Comparison of ENCODE assay signal across 7 cellular contexts in the genomic region with DNA sequence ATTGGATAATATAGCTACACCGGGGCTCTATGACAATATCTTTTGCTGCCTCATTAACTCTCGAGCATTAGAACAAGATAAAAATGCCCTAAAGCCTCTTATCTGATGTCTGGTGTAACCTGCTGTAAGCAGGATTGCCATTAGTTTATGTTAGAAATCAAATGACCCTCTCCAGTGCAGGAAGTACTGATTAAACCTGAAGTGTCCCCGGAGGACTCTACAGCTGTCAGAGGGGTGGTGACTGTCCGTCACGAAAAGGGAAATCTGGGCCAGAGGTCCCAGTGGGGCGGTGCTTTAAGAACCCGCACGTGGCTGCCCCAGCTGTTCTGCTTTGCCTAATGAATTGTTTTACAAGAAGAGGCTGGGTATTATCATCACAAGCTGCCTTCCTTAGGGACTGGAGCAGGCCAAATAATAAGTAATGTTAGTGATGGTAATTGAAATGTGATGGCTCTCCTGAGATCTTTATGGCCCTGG. TPM values are rescaled to one million over a fixed set of nuclear protein-coding genes. Genes with fewer than 3 reads are reported as not detected.
DNase-seq lines count a peak whose midpoint lies in the region; ATAC-seq and TF ChIP-seq lines count a peak whose summit lies in the region.

No MANE protein-coding gene starts in this region.

- H3K4me2 ChIP-seq in SK-N-SH = no peak overlapping the region

- POLR2A ChIA-PET in SK-N-SH (lab: Yijun Ruan, JAX) = interaction anchor here (0.6 to 1.0 kb wide), 2 partner anchors 9 to 171 kb away, joined by 3 to 4 read pairs; no protein-coding TSS in a partner anchor

- H3K9me2 ChIP-seq in SK-N-SH = no peaks in the 10 kb centered on the region

- peak in 1 of 2 experiments; percentile 80; a peak in 2 of 4 replicates for TF ChIP-seq EP300 in SK-N-SH (IDR thresholded peaks at IDR 0.05; ENCODE audit: borderline replicate concordance in 1 of 2, low read depth in 1 of 2, low read length in 1 of 2)

- peak; percentile 85 for DNase-seq in NCI-H1105 (lab: John Stamatoyannopoulos, UW)
- DNase-seq in SK-N-SH = peak; percentile 60
- DNase-seq in left lung = peak in 1 of 2 donors; percentile 82
- DNase-seq in upper lobe of right lung = peak; percentile 87
- DNase-seq in GM03348 (ENCODE audit: low spot score) = no peak
- no peak for DNase-seq in HCEC 1CT

- no peak for TF ChIP-seq RAD21 in SK-N-SH (IDR thresholded peaks at IDR 0.05; ENCODE audit: low read length)

- H3K4me1 ChIP-seq in SK-N-SH (ENCODE audit: control insufficient read depth in 1 of 2, insufficient read depth in 2 of 2, low read depth in 1 of 2, low read length in 1 of 2) = peaks cover 0 to 8% of the 10 kb centered on the region in 2 experiments; a peak in 2 of 4 replicates
- peaks cover 4 to 24% of the 10 kb centered on the region in 2 donors for H3K4me1 ChIP-seq in left lung
- peaks cover 24% of the 10 kb centered on the region for H3K4me1 ChIP-seq in upper lobe of right lung

- intact Hi-C loops in left lung (cut with DNase I) (no loop called here), upper lobe of right lung (cut with DNase I) (no loop called here)

- H3K9me3 ChIP-seq in SK-N-SH (no peaks in the 10 kb centered on the region), left lung (no peaks in the 10 kb centered on the region), upper lobe of right lung (no peaks in the 10 kb centered on the region)

- no peak overlapping the region for H3K9ac ChIP-seq in SK-N-SH

- no peak overlapping the region for H2AFZ ChIP-seq in SK-N-SH (ENCODE audit: low read depth)

- 58% methylated on average over 7 of the region's 8 CpGs for WGBS in SK-N-SH (ENCODE audit: low lambda C conversion rate)

- no peaks in the 10 kb centered on the region for H3K79me2 ChIP-seq in SK-N-SH (ENCODE audit: insufficient read depth)

- H3K4me3 ChIP-seq in SK-N-SH (ENCODE audit: low read depth in 2 of 2, low read length in 1 of 2) (no peak overlapping the region), left lung (no peak overlapping the region), upper lobe of right lung (peak overlapping the region; percentile 25)

- no peaks in the 10 kb centered on the region for H3F3A ChIP-seq in SK-N-SH (replicated peaks; ENCODE audit: insufficient read depth)

- H3K27ac ChIP-seq in SK-N-SH (ENCODE audit: low read depth in 2 of 2, low read length in 1 of 2) (no peak overlapping the region), left lung (peak overlapping the region; percentile 6 to 52), upper lobe of right lung (peak overlapping the region; percentile 56)

- H3K36me3 ChIP-seq in SK-N-SH (replicated peaks in 1 of 2; ENCODE audit: control insufficient read depth in 1 of 2, insufficient read depth in 2 of 2, low read length in 1 of 2) (peaks cover 0 to 3% of the 10 kb centered on the region in 2 experiments), left lung (no peaks in the 10 kb centered on the region), upper lobe of right lung (no peaks in the 10 kb centered on the region)

- CTCF ChIA-PET in SK-N-SH (lab: Yijun Ruan, JAX) = interaction anchor here (0.8 to 4.2 kb wide), 10 partner anchors 11 to 161 kb away, joined by 3 to 28 read pairs (median 4); a partner anchor contains a TSS

- no peak for TF ChIP-seq CTCF in SK-N-SH (IDR thresholded peaks at IDR 0.05)
- no peak for TF ChIP-seq CTCF in left lung (IDR thresholded peaks at IDR 0.05)
- TF ChIP-seq CTCF in upper lobe of right lung (IDR thresholded peaks at IDR 0.05) = no peak

- ATAC-seq in left lung = peak; percentile 85
- peak; percentile 96 for ATAC-seq in upper lobe of right lung
- ATAC-seq in HG03175 (IDR thresholded peaks at IDR 0.05; ENCODE audit: unreplicated experiment) = no peak

- H3K27me3 ChIP-seq in SK-N-SH (ENCODE audit: insufficient read depth) (no peaks in the 10 kb centered on the region), left lung (no peaks in the 10 kb centered on the region), upper lobe of right lung (no peaks in the 10 kb centered on the region)

- no peaks in the 10 kb centered on the region for H4K20me1 ChIP-seq in SK-N-SH (ENCODE audit: insufficient read depth)

TF ChIP-seq in SK-N-SH, 30 proteins besides CTCF, POLR2A, EP300 and RAD21:
- TF ChIP-seq YY1 (IDR thresholded peaks at IDR 0.05; ENCODE audit: low read depth) (no peak), RCOR1 (IDR thresholded peaks at IDR 0.05; ENCODE audit: low read length) (peak; percentile 91), RFX5 (IDR thresholded peaks at IDR 0.05; ENCODE audit: low read length) (no peak), TAF1 (IDR thresholded peaks at IDR 0.05; ENCODE audit: borderline replicate concordance, low read depth, low read length) (no peak), FOXJ3 (CRISPR knock-in tag; IDR thresholded peaks at IDR 0.05) (peak; percentile 78; the same call in 1 of the 2 replicates), EZH2phosphoT487 (IDR thresholded peaks at IDR 0.05; ENCODE audit: borderline replicate concordance, low read depth) (no peak), TCF12 (IDR thresholded peaks at IDR 0.05) (peak; percentile 25), GABPA (IDR thresholded peaks at IDR 0.05; ENCODE audit: low read depth) (no peak), FOXM1 (IDR thresholded peaks at IDR 0.05; ENCODE audit: low read depth) (no peak), POLR2AphosphoS5 (IDR thresholded peaks at IDR 0.05; ENCODE audit: low read depth, low read length) (0 out of 2 replicates have a peak, but pooled peaks have one; percentile 22), RXRA (IDR thresholded peaks at IDR 0.05; ENCODE audit: borderline replicate concordance, low read depth) (no peak), SMC3 (IDR thresholded peaks at IDR 0.05; ENCODE audit: low read depth, low read length) (no peak), GATA2 (CRISPR knock-in tag; IDR thresholded peaks at IDR 0.05) (peak; percentile 93), ELF1 (IDR thresholded peaks at IDR 0.05) (no peak), JUND (IDR thresholded peaks at IDR 0.05) (no peak), MXI1 (IDR thresholded peaks at IDR 0.05; ENCODE audit: low read depth, low read length) (peak; percentile 88), MEF2A (IDR thresholded peaks at IDR 0.05; ENCODE audit: borderline replicate concordance, low read depth) (no peak), CHD2 (IDR thresholded peaks at IDR 0.05; ENCODE audit: low read length, partially characterized antibody) (peak; percentile 67)
- TF ChIP-seq, protein P1, sequence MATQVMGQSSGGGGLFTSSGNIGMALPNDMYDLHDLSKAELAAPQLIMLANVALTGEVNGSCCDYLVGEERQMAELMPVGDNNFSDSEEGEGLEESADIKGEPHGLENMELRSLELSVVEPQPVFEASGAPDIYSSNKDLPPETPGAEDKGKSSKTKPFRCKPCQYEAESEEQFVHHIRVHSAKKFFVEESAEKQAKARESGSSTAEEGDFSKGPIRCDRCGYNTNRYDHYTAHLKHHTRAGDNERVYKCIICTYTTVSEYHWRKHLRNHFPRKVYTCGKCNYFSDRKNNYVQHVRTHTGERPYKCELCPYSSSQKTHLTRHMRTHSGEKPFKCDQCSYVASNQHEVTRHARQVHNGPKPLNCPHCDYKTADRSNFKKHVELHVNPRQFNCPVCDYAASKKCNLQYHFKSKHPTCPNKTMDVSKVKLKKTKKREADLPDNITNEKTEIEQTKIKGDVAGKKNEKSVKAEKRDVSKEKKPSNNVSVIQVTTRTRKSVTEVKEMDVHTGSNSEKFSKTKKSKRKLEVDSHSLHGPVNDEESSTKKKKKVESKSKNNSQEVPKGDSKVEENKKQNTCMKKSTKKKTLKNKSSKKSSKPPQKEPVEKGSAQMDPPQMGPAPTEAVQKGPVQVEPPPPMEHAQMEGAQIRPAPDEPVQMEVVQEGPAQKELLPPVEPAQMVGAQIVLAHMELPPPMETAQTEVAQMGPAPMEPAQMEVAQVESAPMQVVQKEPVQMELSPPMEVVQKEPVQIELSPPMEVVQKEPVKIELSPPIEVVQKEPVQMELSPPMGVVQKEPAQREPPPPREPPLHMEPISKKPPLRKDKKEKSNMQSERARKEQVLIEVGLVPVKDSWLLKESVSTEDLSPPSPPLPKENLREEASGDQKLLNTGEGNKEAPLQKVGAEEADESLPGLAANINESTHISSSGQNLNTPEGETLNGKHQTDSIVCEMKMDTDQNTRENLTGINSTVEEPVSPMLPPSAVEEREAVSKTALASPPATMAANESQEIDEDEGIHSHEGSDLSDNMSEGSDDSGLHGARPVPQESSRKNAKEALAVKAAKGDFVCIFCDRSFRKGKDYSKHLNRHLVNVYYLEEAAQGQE (IDR thresholded peaks at IDR 0.05; ENCODE audit: low read depth, low read length) = no peak
- TF ChIP-seq, protein P2, sequence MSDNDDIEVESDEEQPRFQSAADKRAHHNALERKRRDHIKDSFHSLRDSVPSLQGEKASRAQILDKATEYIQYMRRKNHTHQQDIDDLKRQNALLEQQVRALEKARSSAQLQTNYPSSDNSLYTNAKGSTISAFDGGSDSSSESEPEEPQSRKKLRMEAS (IDR thresholded peaks at IDR 0.05; ENCODE audit: low read depth) = no peak

RNA-seq across cellular contexts. Expression of a gene that starts 55.7 kb away (rescaled TPM):
- 4.9 and 5.9 TPM in 2 replicates for polyA plus RNA-seq in SK-N-SH (2012; rRNA removed)
- 8.1 and 8.7 TPM in 2 replicates for polyA plus RNA-seq in SK-N-SH (2012; cell fraction: cytosol; rRNA removed)
- 2.9 and 4.1 TPM in 2 replicates for polyA plus RNA-seq in SK-N-SH (2012; cell fraction: nucleus; rRNA removed)
- total RNA-seq in left lung = 10 to 100 TPM; 10.1 to 12.0 TPM
- total RNA-seq in upper lobe of right lung = 8.7 TPM

RNA-seq across cellular contexts. Expression of a gene that starts 56.2 kb away (rescaled TPM):
- polyA plus RNA-seq in SK-N-SH (2012; rRNA removed) = 9.4 and 12.9 TPM in 2 replicates
- polyA plus RNA-seq in SK-N-SH (2012; cell fraction: cytosol; rRNA removed) = 10.8 and 12.6 TPM in 2 replicates
- polyA plus RNA-seq in SK-N-SH (2012; cell fraction: nucleus; rRNA removed) = 3.7 and 6.9 TPM in 2 replicates
- total RNA-seq in left lung (10 to 100 TPM; 23.0 to 62.4 TPM), upper lobe of right lung (49.1 TPM)

Comparison
In these comparisons a context has a peak if more than half of its experiments do, and no peak if none do; other contexts are left out.
1. DNase-seq: peak in NCI-H1105 (single experiment), SK-N-SH (single experiment) and upper lobe of right lung (single experiment); none in GM03348 (single experiment) and HCEC 1CT (single experiment).
2. H3K27ac ChIP-seq: peak in left lung (2 of 2) and upper lobe of right lung (single experiment); none in SK-N-SH (0 of 2).